In the genomic region with DNA sequence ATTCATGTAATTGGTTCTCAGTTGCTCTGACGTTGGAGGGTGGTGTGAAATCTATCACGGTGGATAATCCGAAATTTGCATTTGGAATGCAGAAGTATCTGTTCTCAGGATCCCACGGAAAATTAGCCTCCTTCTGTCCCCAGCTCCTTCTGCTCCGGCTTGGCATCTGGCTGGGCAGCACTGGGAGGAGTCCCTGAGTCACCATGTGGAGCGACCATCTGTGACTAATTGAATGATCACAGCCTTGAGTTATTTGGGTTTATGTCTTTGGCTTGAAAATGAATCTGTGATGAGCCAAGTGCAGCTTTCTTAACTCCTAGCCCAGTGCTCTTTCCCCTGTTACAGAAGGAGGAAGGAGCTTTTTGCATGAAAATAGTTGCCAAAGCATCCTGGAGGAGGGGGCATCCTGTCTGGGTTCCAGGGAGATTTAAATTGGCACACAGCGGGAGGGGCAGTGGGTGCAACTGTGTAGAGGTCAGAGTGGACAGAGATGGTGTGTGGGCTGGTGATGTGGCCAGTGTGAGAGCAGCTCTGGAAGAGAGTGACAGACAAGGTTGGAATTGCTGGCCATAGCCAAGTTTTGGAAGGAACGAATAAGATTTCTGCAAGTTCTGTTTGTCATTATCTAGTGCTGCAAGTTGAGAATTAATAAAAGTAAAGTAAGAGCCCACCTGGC, we compare ENCODE assay signal across 11 cellular contexts.
DNase-seq lines count a peak whose midpoint lies in the region; ATAC-seq, FAIRE-seq and TF ChIP-seq lines count a peak whose summit lies in the region.
"Had no signal": no experiment of that assay in that cellular context is flagged by ENCODE, and none has a peak within 500 bp of the region (broad histone marks: within the 10 kb centered on the region; RNA-seq: fewer than 3 reads in every experiment).

No MANE protein-coding gene starts in this region.

- CTCF ChIA-PET in Panc1 (lab: Charles Lee) = no interaction called here

- no peaks in the 10 kb centered on the region for H3K9me3 ChIP-seq in Panc1 (ENCODE audit: control insufficient read depth, insufficient read depth, low read depth, low read length)
- H3K9me3 ChIP-seq in small intestine (ENCODE audit: control insufficient read depth, low read depth) = no peaks in the 10 kb centered on the region

- in situ Hi-C loops in Panc1 (cut with HindIII; ENCODE audit: low pct_unique_long_range_greater_than_20kb, low sequenced_read_pairs) = no loop called here

- POLR2A ChIA-PET in Panc1 (lab: Charles Lee) = no interaction called here

- H3K4me1 ChIP-seq in Panc1 (ENCODE audit: control insufficient read depth, insufficient read depth, low read length) (no peaks in the 10 kb centered on the region), small intestine (ENCODE audit: control insufficient read depth in 2 of 2, insufficient read depth in 1 of 2, low read depth in 1 of 2, low read length in 1 of 2) (no peaks in the 10 kb centered on the region)

- FAIRE-seq in small intestine (lab: Jason Lieb, UNC) = no peak
- FAIRE-seq: frontal cortex, TTC549 had no signal

- peak; percentile 76 for DNase-seq in GM04504 (ENCODE audit: low read depth)
- peak; percentile 10 for DNase-seq in Panc1 (ENCODE audit: low read depth, low spot score)
- peak; percentile 83 for DNase-seq in fibroblast of gingiva (ENCODE audit: low read depth)
- DNase-seq in renal cortical epithelial cell (ENCODE audit: low read depth) = peak; percentile 82
- DNase-seq in DMS53 (lab: John Stamatoyannopoulos, UW) = no peak
- DNase-seq in small intestine = no peak
- DNase-seq: activated naive CD4-positive, alpha-beta T cell treated with anti-CD3 and anti-CD28 coated beads for 36 hours had no signal

- H3K27me3 ChIP-seq in Panc1 (ENCODE audit: control insufficient read depth, insufficient read depth, low read length) = no peaks in the 10 kb centered on the region; the same call in 1 of the 2 replicates
- H3K27me3 ChIP-seq in small intestine (ENCODE audit: control insufficient read depth in 2 of 2, insufficient read depth in 2 of 2, low read length in 2 of 2) = no peaks in the 10 kb centered on the region

- ATAC-seq in Panc1 = peak; percentile 34; the same call in 1 of the 2 replicates
- no peak for ATAC-seq in HG03521 (IDR thresholded peaks at IDR 0.05; ENCODE audit: unreplicated experiment)
- no peak for ATAC-seq in GM19328 (IDR thresholded peaks at IDR 0.05; ENCODE audit: unreplicated experiment)

- BruUV-seq in Panc1 (replicated peaks; lab: Mats Ljungman, UMichigan) = no TSS peak

- TF ChIP-seq CTCF in Panc1 (IDR thresholded peaks at IDR 0.05) = no peak

- 52 to 57% (median 56%) methylated on average over 8 of the region's 8 CpGs for WGBS in small intestine, 3 donors

- H3K27ac ChIP-seq in Panc1 (ENCODE audit: low read length) = no peak overlapping the region
- no peak overlapping the region for H3K27ac ChIP-seq in small intestine (ENCODE audit: low read depth in 1 of 2, low read length in 1 of 2)

- intact Hi-C loops in Panc1 (cut with micrococcal nuclease; ENCODE audit: unreplicated experiment) = no loop called here

- H3K36me3 ChIP-seq in Panc1 (ENCODE audit: control insufficient read depth, insufficient read depth, low read length) (no peaks in the 10 kb centered on the region), small intestine (ENCODE audit: control insufficient read depth in 2 of 2, insufficient read depth in 2 of 2, low read length in 2 of 2) (no peaks in the 10 kb centered on the region)

- no peak overlapping the region for H3K4me3 ChIP-seq in Panc1 (ENCODE audit: low read depth in 2 of 2, low read length in 2 of 2)
- no peak overlapping the region for H3K4me3 ChIP-seq in small intestine (ENCODE audit: low read depth in 1 of 2, low read length in 2 of 2)

Comparison
In these comparisons a context has a peak if more than half of its experiments do, and no peak if none do; other contexts are left out.
1. DNase-seq: peak in GM04504 (single experiment), Panc1 (single experiment), fibroblast of gingiva (single experiment) and renal cortical epithelial cell (single experiment); none in DMS53 (single experiment) and small intestine (single experiment).